ENCODE assay signal across 19 cellular contexts in genomic region chr18:52451851-52452250, GRCh38.
"Had no signal": no experiment of that assay in that cellular context is flagged by ENCODE, and none has a peak within 500 bp of the region (broad histone marks: within the 10 kb centered on the region; RNA-seq: fewer than 3 reads in every experiment).

No MANE protein-coding gene starts in this region.

- H3K4me1 Mint-ChIP-seq: memory B cell; naive thymus-derived CD8-positive, alpha-beta T cell had no signal

- H3K36me3 Mint-ChIP-seq: memory B cell; naive thymus-derived CD8-positive, alpha-beta T cell had no signal

- H3K36me3 ChIP-seq: gastroesophageal sphincter, left ventricle myocardium inferior, tibial nerve, uterus had no signal

- H3K27me3 ChIP-seq: gastroesophageal sphincter, tibial nerve, uterus had no signal

- H3K27ac ChIP-seq: gastroesophageal sphincter, left ventricle myocardium inferior, tibial nerve, uterus had no signal

- H3K9me3 ChIP-seq: gastroesophageal sphincter, left ventricle myocardium inferior, tibial nerve, uterus had no signal

- ATAC-seq: activated CD4-positive, CD25-positive, alpha-beta regulatory T cell treated with anti-CD3 and anti-CD28 coated beads, Interleukin-2, amount 50 U/mL, for 24 hours; effector memory CD8-positive, alpha-beta T cell; gastroesophageal sphincter; naive thymus-derived CD8-positive, alpha-beta T cell had no signal

- H3K27ac Mint-ChIP-seq: effector memory CD8-positive, alpha-beta T cell; memory B cell; naive thymus-derived CD8-positive, alpha-beta T cell had no signal

- H3K4me3 Mint-ChIP-seq: effector memory CD8-positive, alpha-beta T cell; memory B cell; naive thymus-derived CD8-positive, alpha-beta T cell had no signal

- H3K27me3 Mint-ChIP-seq: effector memory CD8-positive, alpha-beta T cell; memory B cell; naive thymus-derived CD8-positive, alpha-beta T cell had no signal

- H3K9me3 Mint-ChIP-seq: memory B cell had no signal

- H3K4me3 ChIP-seq: gastroesophageal sphincter, left ventricle myocardium inferior, tibial nerve, uterus had no signal

- H3K4me1 ChIP-seq: gastroesophageal sphincter, left ventricle myocardium inferior, tibial nerve, uterus had no signal

- DNase-seq: activated naive CD4-positive, alpha-beta T cell treated with Interleukin-2 at 50 U/mL for 16 hours; activated T-cell treated with anti-CD3 and anti-CD28 coated beads for 4 hours; anterior cingulate cortex; cerebellar nuclear complex; dermis blood vessel endothelial cell; effector memory CD8-positive, alpha-beta T cell; kidney; left ventricle myocardium inferior; naive thymus-derived CD8-positive, alpha-beta T cell; nucleus accumbens; posterior cingulate gyrus; stimulated activated CD4-positive, alpha-beta T cell treated with anti-CD3 and anti-CD28 coated beads, Interleukin-2, amount 100 ng/mL, for 48 hours; stimulated activated naive CD4-positive, alpha-beta T cell; substantia nigra; uterus had no signal
